8 cellular contexts compared by ENCODE assay signal in genomic region chr17:75940727-75941441, GRCh38. TPM values are rescaled to one million over a fixed set of nuclear protein-coding genes. Genes with fewer than 3 reads are reported as not detected.
DNase-seq lines count a peak whose midpoint lies in the region; ATAC-seq and TF ChIP-seq lines count a peak whose summit lies in the region.

A gene with protein sequence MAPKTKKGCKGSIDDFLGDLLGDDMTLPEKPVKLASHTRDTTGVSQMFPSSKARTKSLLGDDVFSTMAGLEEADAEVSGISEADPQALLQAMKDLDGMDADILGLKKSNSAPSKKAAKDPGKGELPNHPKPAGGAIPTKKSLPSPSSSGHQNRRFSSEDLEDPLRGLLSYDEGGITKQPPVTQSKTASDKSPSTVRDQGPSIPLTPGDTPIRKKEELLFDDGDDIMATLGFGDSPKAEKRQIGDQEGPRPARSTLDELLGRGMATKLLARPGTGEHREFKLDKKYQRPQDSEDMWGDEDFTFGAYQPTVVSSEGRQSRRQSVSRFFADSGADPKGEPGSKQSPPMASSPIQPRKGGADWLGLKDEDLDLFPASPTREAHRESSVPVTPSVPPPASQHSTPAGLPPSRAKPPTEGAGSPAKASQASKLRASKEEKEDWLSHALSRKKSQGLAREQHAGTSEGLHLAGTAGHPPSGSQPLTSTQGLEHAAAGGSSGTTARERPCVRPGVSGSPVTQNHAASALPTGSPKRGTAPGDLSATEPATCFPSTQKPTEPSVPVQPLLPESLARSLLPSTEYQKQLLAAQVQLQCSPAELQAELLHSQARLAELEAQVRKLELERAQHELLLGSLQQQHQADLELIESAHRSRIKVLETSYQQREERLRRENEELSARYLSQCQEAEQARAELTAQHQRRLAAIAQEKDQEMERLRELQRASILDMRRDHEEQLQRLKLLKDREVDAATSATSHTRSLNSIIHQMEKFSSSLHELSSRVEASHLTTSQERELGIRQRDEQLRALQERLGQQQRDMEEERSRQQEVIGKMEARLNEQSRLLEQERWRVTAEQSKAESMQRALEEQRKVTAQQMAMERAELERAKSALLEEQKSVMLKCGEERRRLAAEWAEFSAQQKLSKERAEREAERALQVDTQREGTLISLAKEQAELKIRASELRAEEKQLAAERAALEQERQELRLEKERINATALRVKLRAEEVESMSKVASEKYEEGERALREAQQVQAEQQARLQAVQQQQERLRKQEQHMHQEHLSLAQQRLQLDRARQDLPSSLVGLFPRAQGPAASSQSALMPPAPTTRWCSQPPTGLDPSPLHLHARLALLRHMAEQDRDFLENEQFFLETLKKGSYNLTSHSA (minus strand): TSS chr17:75941042. CDS start chr17:75938149, 2,893 bp downstream.

- DNase-seq in NCI-H2081 (lab: John Stamatoyannopoulos, UW) (peak; percentile 96 to 98), T-helper 9 cell (peak; percentile 81), astrocyte of the cerebellum (ENCODE audit: low read depth) (peak; percentile 64), hepatocyte (ENCODE audit: low spot score) (peak; percentile 97), renal cortical epithelial cell (ENCODE audit: low read depth) (peak; percentile 85)

- H3K79me2 ChIP-seq in hepatocyte = no peaks in the 10 kb centered on the region

- no peaks in the 10 kb centered on the region for H3K9me3 ChIP-seq in hepatocyte (ENCODE audit: low read depth)

- in situ Hi-C loops in astrocyte of the cerebellum (cut with HindIII; ENCODE audit: low sequenced_read_pairs) = no loop called here

- H4K20me1 ChIP-seq in hepatocyte (ENCODE audit: insufficient read depth, poor library complexity, severe bottlenecking) = no peaks in the 10 kb centered on the region

- peak within 1 kb of the TSS; percentile 55 for H3K27ac ChIP-seq in hepatocyte

- H2AFZ ChIP-seq in hepatocyte = peak within 1 kb of the TSS; percentile 89

- TF ChIP-seq POLR2A in GM18505 (IDR thresholded peaks at IDR 0.05; ENCODE audit: borderline replicate concordance, extremely low read depth, insufficient read depth, insufficient read length) = peak; percentile 88

- no peaks in the 10 kb centered on the region for H3K9me2 ChIP-seq in hepatocyte (replicated peaks; ENCODE audit: insufficient read depth)

- H3K36me3 ChIP-seq in hepatocyte (replicated peaks; ENCODE audit: insufficient read depth, low read depth) = no peaks in the 10 kb centered on the region

- H3K4me3 ChIP-seq in astrocyte of the cerebellum (ENCODE audit: low read depth, low read length) (peak within 1 kb of the TSS; percentile 76), hepatocyte (peak within 1 kb of the TSS; percentile 93)

- ATAC-seq in GM18505 (IDR thresholded peaks at IDR 0.05; ENCODE audit: unreplicated experiment) (peak; percentile 90), HG02981 (IDR thresholded peaks at IDR 0.05; ENCODE audit: unreplicated experiment) (peak; percentile 96), GM18870 (IDR thresholded peaks at IDR 0.05; ENCODE audit: unreplicated experiment) (no peak)

- H3K27me3 ChIP-seq in hepatocyte = no peaks in the 10 kb centered on the region

- H3K4me2 ChIP-seq in hepatocyte = peak within 1 kb of the TSS; percentile 90

- 2% methylated on average over 52 of the region's 63 CpGs for WGBS in hepatocyte (ENCODE audit: low lambda C conversion rate, missing lambda C conversion rate)

- no peaks in the 10 kb centered on the region for H3K4me1 ChIP-seq in hepatocyte (ENCODE audit: insufficient read depth)

- TF ChIP-seq CTCF in astrocyte of the cerebellum (IDR thresholded peaks at IDR 0.05; ENCODE audit: low read depth, low read length, missing control alignments) (no peak), hepatocyte (IDR thresholded peaks at IDR 0.05; ENCODE audit: poor library complexity) (no peak)

RNA-seq across cellular contexts. Expression of the gene that starts here (rescaled TPM):
- 3.0 and 6.1 TPM in 2 replicates for total RNA-seq in hepatocyte
- 9.7 and 11.0 TPM in 2 replicates for polyA plus RNA-seq in hepatocyte
- total RNA-seq in renal cortical epithelial cell = 3.6 and 10.9 TPM in 2 replicates
